In the genomic region with DNA sequence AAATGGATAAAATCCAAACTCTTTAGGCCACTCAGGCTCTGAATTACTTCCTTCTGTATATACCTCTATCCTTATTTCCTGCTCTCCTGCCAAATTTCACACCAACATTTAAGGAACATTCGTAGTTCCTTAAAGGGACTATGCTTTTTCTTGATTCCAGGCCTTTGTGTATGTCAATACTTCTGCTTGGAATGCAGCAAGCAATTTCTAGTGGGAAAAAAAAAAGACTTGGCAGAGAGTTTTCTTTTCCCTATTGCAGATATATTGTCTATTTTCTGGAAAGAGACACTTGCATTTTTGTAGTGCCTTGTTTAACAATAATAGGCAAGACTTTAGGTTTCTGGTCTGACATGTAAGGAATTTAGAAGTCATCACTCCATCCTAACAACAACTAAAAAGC, we compare ENCODE assay signal across 1 cellular context.
TF ChIP-seq lines count a peak whose summit lies in the region.

No MANE protein-coding gene starts in this region.

TF ChIP-seq in WTC11, 78 proteins besides CTCF, POLR2A, EP300 and RAD21 (continued from another document):
- TF ChIP-seq, protein P1, sequence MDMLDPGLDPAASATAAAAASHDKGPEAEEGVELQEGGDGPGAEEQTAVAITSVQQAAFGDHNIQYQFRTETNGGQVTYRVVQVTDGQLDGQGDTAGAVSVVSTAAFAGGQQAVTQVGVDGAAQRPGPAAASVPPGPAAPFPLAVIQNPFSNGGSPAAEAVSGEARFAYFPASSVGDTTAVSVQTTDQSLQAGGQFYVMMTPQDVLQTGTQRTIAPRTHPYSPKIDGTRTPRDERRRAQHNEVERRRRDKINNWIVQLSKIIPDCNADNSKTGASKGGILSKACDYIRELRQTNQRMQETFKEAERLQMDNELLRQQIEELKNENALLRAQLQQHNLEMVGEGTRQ (CRISPR knock-in tag; IDR thresholded peaks at IDR 0.05), result no peak
- TF ChIP-seq, protein P2, sequence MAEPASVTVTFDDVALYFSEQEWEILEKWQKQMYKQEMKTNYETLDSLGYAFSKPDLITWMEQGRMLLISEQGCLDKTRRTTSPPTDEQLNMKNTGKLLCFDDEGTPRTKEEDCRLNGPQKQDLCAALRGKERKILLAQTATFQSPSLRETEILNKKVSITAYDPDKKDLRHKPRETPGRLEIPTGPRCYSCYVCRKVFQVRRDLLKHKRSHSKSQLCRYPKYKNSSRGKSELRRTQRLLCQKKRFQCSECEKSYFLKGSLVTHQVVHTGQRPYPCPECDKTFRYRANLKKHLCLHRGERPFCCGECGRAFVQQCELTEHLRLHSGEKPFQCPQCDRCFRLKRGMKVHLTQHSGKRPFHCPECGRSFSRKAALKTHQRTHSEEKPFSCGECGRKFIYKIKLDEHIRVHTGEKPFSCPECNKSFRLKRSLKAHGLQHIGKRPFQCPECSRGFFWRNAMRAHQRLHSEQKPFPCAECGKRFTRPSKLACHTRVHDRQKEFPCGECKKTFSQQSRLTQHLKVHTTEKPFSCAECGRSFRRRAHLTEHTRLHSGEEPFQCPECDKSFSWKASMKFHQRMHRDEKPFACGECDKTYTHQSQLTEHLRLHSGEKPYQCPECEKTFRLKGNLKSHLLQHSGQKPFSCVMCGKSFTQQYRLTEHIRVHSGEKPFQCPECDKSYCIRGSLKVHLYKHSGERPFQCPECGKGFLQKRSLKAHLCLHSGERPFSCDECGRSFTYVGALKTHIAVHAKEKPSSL (CRISPR knock-in tag; conservative IDR thresholded peaks at IDR 0.05), result no peak
- TF ChIP-seq GABPB1 (CRISPR knock-in tag; IDR thresholded peaks at IDR 0.05) (no peak), NFATC4 (CRISPR knock-in tag; IDR thresholded peaks at IDR 0.05) (no peak), SOX15 (CRISPR knock-in tag; IDR thresholded peaks at IDR 0.05) (no peak), ZNF396 (CRISPR knock-in tag; IDR thresholded peaks at IDR 0.05; ENCODE audit: borderline replicate concordance) (no peak)
TF ChIP-seq in WTC11: peak in this region for 0.
